Comparison of ENCODE assay signal across 11 cellular contexts in genomic region chr18:8602040-8602439, GRCh38. TPM values are rescaled to one million over a fixed set of nuclear protein-coding genes. Genes with fewer than 3 reads are reported as not detected.
DNase-seq lines count a peak whose midpoint lies in the region; ATAC-seq, FAIRE-seq and TF ChIP-seq lines count a peak whose summit lies in the region.
"Had no signal": no experiment of that assay in that cellular context is flagged by ENCODE, and none has a peak within 500 bp of the region (broad histone marks: within the 10 kb centered on the region; RNA-seq: fewer than 3 reads in every experiment).

No MANE protein-coding gene starts in this region.

- no peak for FAIRE-seq in GM12891 (lab: Jason Lieb, UNC)

- CTCF ChIA-PET in OCI-LY7 (lab: Charles Lee; ENCODE audit: unreplicated experiment): no interaction called here

- H3K9me3 ChIP-seq in OCI-LY7 (ENCODE audit: low read length) (no peaks in the 10 kb centered on the region), SJCRH30 (replicated peaks) (no peaks in the 10 kb centered on the region), upper lobe of right lung (no peaks in the 10 kb centered on the region), neuronal stem cell (replicated peaks in 1 of 2; ENCODE audit: control insufficient read depth in 2 of 2, insufficient read depth in 1 of 2, low read depth in 1 of 2, low read length in 2 of 2) (no peaks in the 10 kb centered on the region)

- H3K79me2 ChIP-seq in OCI-LY7 (ENCODE audit: insufficient read depth, low read depth, low read length): no peaks in the 10 kb centered on the region

- H3K27me3 ChIP-seq in SJCRH30 (no peaks in the 10 kb centered on the region), upper lobe of right lung (no peaks in the 10 kb centered on the region), neuronal stem cell (ENCODE audit: control insufficient read depth in 3 of 3, insufficient read depth in 3 of 3, low read depth in 1 of 3, low read length in 3 of 3) (no peaks in the 10 kb centered on the region)

- intact Hi-C loops in OCI-LY7 (cut with micrococcal nuclease; ENCODE audit: unreplicated experiment) (no loop called here), upper lobe of right lung (cut with DNase I) (no loop called here)

- no peak for DNase-seq in GM12891 (ENCODE audit: insufficient read length, low spot score)
- DNase-seq in OCI-LY7 (ENCODE audit: low spot score): no peak
- no peak for DNase-seq in NCI-H128 (lab: John Stamatoyannopoulos, UW; ENCODE audit: unreplicated experiment)
- DNase-seq in SJCRH30: no peak
- no peak for DNase-seq in upper lobe of right lung
- DNase-seq in neuronal stem cell (ENCODE audit: low spot score): no peak
- DNase-seq: activated CD4-positive, alpha-beta T cell treated with anti-CD3 and anti-CD28 coated beads, Interleukin-2, amount 50 U/mL, for 48 hours; NCI-H526 treated with DMSO at 0.1 percent for 48 hours had no signal

- no peaks in the 10 kb centered on the region for H3K79me1 ChIP-seq in neuronal stem cell (ENCODE audit: low read depth, low read length)

- H2AFZ ChIP-seq in OCI-LY7 (ENCODE audit: low read length): peak overlapping the region; percentile 96
- no peak overlapping the region for H2AFZ ChIP-seq in neuronal stem cell (ENCODE audit: low read length)

- no peak for TF ChIP-seq POLR2A in GM12891 (IDR thresholded peaks at IDR 0.05; ENCODE audit: low read depth, low read length)

- H4K91ac ChIP-seq in neuronal stem cell (ENCODE audit: low read depth, low read length, poor library complexity): no peak overlapping the region

- no peak for TF ChIP-seq CTCF in OCI-LY7 (conservative IDR thresholded peaks at IDR 0.05; ENCODE audit: low read length)
- no peak for TF ChIP-seq CTCF in upper lobe of right lung (IDR thresholded peaks at IDR 0.05)

- no peak overlapping the region for H2BK5ac ChIP-seq in neuronal stem cell (ENCODE audit: low read length)

- ATAC-seq in GM19467 (IDR thresholded peaks at IDR 0.05; ENCODE audit: unreplicated experiment): peak; percentile 23
- peak; percentile 15 for ATAC-seq in HG02938 (IDR thresholded peaks at IDR 0.05; ENCODE audit: unreplicated experiment)
- ATAC-seq in upper lobe of right lung: no peak

- no peak overlapping the region for H3K4ac ChIP-seq in neuronal stem cell (ENCODE audit: low read length)

- H3K9ac ChIP-seq in neuronal stem cell (ENCODE audit: low read depth, low read length, poor library complexity): no peak overlapping the region

- no peak overlapping the region for H3K23ac ChIP-seq in neuronal stem cell (ENCODE audit: low read depth, low read length, poor library complexity)

- WGBS in neuronal stem cell (ENCODE audit: extremely low coverage in 2 of 2, insufficient read length in 2 of 2, insufficient replicate concordance in 1 of 2), 2 donors: no CpG with 5 or more reads among the region's 4 CpGs

- H3K4me3 ChIP-seq in OCI-LY7 (ENCODE audit: low read depth, low read length, poor library complexity, severe bottlenecking) (no peak overlapping the region), SJCRH30 (no peak overlapping the region), upper lobe of right lung (no peak overlapping the region), neuronal stem cell (ENCODE audit: low read length in 2 of 2) (no peak overlapping the region)
- H3K4me3 ChIP-seq: lung had no signal

- no peak overlapping the region for H2AK5ac ChIP-seq in neuronal stem cell (ENCODE audit: low read depth, low read length)

- H3K9me2 ChIP-seq in OCI-LY7 (ENCODE audit: insufficient read depth, low read length): no peaks in the 10 kb centered on the region

- H2BK120ac ChIP-seq in neuronal stem cell (ENCODE audit: low read depth, low read length): no peak overlapping the region

- H3K36me3 ChIP-seq in OCI-LY7 (ENCODE audit: insufficient read depth, low read length): no peaks in the 10 kb centered on the region
- no peaks in the 10 kb centered on the region for H3K36me3 ChIP-seq in SJCRH30
- no peaks in the 10 kb centered on the region for H3K36me3 ChIP-seq in upper lobe of right lung
- no peaks in the 10 kb centered on the region for H3K36me3 ChIP-seq in neuronal stem cell (replicated peaks in 1 of 2; ENCODE audit: control insufficient read depth in 2 of 2, insufficient read depth in 2 of 2, low read length in 2 of 2)

- no peak overlapping the region for H3K18ac ChIP-seq in neuronal stem cell (ENCODE audit: low read length)

- no peak overlapping the region for H2BK12ac ChIP-seq in neuronal stem cell (ENCODE audit: low read length)

- no peak overlapping the region for H2BK15ac ChIP-seq in neuronal stem cell (ENCODE audit: low read length)

- H4K8ac ChIP-seq in neuronal stem cell (ENCODE audit: low read depth, low read length): no peak overlapping the region

- peaks cover 45% of the 10 kb centered on the region for H3K4me1 ChIP-seq in OCI-LY7 (ENCODE audit: insufficient read depth, low read length, poor library complexity, severe bottlenecking)
- no peaks in the 10 kb centered on the region for H3K4me1 ChIP-seq in SJCRH30
- H3K4me1 ChIP-seq in upper lobe of right lung: no peaks in the 10 kb centered on the region
- no peaks in the 10 kb centered on the region for H3K4me1 ChIP-seq in neuronal stem cell (ENCODE audit: control insufficient read depth in 2 of 2, insufficient read depth in 1 of 2, low read depth in 1 of 2, low read length in 2 of 2)

- no peak overlapping the region for H3K27ac ChIP-seq in OCI-LY7 (ENCODE audit: low read depth, low read length, poor library complexity, severe bottlenecking)
- H3K27ac ChIP-seq in SJCRH30: no peak overlapping the region
- no peak overlapping the region for H3K27ac ChIP-seq in upper lobe of right lung
- no peak overlapping the region for H3K27ac ChIP-seq in neuronal stem cell (replicated peaks; ENCODE audit: low read length)

- H3K4me2 ChIP-seq in OCI-LY7 (ENCODE audit: low read length): peak overlapping the region; percentile 56
- H3K4me2 ChIP-seq in neuronal stem cell (ENCODE audit: insufficient read depth, low read length, poor library complexity, severe bottlenecking): no peak overlapping the region

- no peak overlapping the region for H3K14ac ChIP-seq in neuronal stem cell (ENCODE audit: low read length)

- POLR2A ChIA-PET in OCI-LY7 (lab: Charles Lee): no interaction called here

- H4K20me1 ChIP-seq in OCI-LY7 (ENCODE audit: insufficient read depth, low read length): no peaks in the 10 kb centered on the region

- BruUV-seq in OCI-LY7 (replicated peaks; lab: Mats Ljungman, UMichigan): no TSS peak

TF ChIP-seq in GM12891, 5 proteins besides CTCF, POLR2A, EP300 and RAD21:
- no peak for TF ChIP-seq PAX5 (IDR thresholded peaks at IDR 0.05; ENCODE audit: insufficient read depth, low read length, severe bottlenecking)
- TF ChIP-seq POLR2AphosphoS5 (IDR thresholded peaks at IDR 0.05; ENCODE audit: low read depth, low read length): no peak
- TF ChIP-seq TAF1 (IDR thresholded peaks at IDR 0.05; ENCODE audit: low read depth, low read length): no peak
- no peak for TF ChIP-seq POU2F2 (IDR thresholded peaks at IDR 0.05; ENCODE audit: low read depth, low read length)
- peak; percentile 51 for TF ChIP-seq SPI1 (IDR thresholded peaks at IDR 0.05; ENCODE audit: low read depth, low read length)

RNA-seq across cellular contexts. Expression of gene RAB12, which starts 7.2 kb away (rescaled TPM):
- 8.6 TPM for polyA plus RNA-seq in GM12891 (2012; ENCODE audit: low read depth, missing spikeins)
- total RNA-seq in OCI-LY7 (2014; rRNA removed; shearing (Covaris generic)): 28.8 and 34.0 TPM in 2 replicates
- total RNA-seq in OCI-LY7 (2022) (20.6 and 29.9 TPM in 2 replicates), upper lobe of right lung (48.6 TPM)
- total RNA-seq in SJCRH30 (2014; rRNA removed; shearing (Covaris generic)): 51.2 and 52.9 TPM in 2 replicates
- 28.5 TPM for polyA plus RNA-seq in neuronal stem cell (2013, experiment 1 of 2)
- 28.9 TPM for polyA plus RNA-seq in neuronal stem cell (2013, experiment 2 of 2)
